ENCODE assay signal across 8 cellular contexts in the genomic region with DNA sequence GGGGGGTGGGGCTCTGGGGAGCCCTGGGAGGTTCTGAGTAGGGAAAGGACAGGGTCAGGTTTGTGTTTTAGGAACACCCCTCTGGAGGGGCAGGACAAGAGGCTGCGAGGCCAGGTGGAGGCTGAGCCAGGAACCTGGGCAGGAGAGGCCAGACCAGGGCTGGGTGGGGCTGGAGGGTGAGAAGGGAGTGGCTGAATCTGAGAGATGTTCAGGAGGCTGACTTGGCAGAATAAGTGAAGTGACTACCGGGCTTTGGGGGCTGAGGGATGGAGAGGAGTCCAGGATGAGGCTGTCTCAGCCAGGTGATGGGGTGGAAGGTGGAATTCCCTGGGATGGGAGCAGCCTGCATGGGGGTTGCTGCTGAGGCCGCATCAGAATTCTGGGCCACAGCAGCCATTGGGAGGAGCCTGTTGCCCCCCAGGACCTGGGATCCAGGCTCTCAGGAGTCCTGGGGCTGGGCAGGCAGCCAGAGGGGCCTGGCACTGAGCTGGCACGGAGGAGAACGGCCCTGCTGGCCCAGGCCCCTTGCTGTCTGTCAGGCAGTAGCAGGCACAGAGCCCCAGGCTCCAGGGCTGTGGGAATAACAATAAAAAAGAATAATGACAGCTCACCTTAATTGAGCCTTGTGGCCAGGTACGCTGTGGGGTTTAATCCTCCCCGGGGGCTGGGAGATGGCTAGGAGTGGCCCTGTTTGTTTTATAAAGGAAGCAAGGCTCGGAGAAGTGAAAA. TPM values are rescaled to one million over a fixed set of nuclear protein-coding genes. Genes with fewer than 3 reads are reported as not detected.
DNase-seq lines count a peak whose midpoint lies in the region; ATAC-seq, FAIRE-seq and TF ChIP-seq lines count a peak whose summit lies in the region.

No MANE protein-coding gene starts in this region.

- H3K4me3 Mint-ChIP-seq in CD8-positive, alpha-beta T cell, result peak overlapping the region; percentile 81
- H3K4me3 Mint-ChIP-seq in natural killer cell, result peak overlapping the region; percentile 76

- peak overlapping the region; percentile 53 for H3K27ac ChIP-seq in CD8-positive, alpha-beta T cell (ENCODE audit: low read depth, low read length)
- peak overlapping the region; percentile 43 for H3K27ac ChIP-seq in Karpas-422 (ENCODE audit: low read length)
- no peak overlapping the region for H3K27ac ChIP-seq in K562 (ENCODE audit: extremely low read depth, low read depth, low read length)

- CTCF ChIA-PET in CD8-positive, alpha-beta T cell (lab: Charles Lee), result no interaction called here
- CTCF ChIA-PET in K562 (lab: Yijun Ruan, JAX; ENCODE audit: low intra/inter-chr PET ratio), result no interaction called here

- H3K9me2 ChIP-seq in Karpas-422 (replicated peaks; ENCODE audit: insufficient read depth, low read length), result no peaks in the 10 kb centered on the region

- TF ChIP-seq RAD21 in K562 (CRISPR knock-in tag; conservative IDR thresholded peaks at IDR 0.05 in 1 of 2, IDR thresholded peaks at IDR 0.05 in 1 of 2), result no peak

- 82% methylated on average over 8 of the region's 8 CpGs for WGBS in K562 (ENCODE audit: insufficient coverage, low coverage, missing lambda C conversion rate)

- H3K79me2 ChIP-seq in Karpas-422 (ENCODE audit: low read length) (peaks cover 75% of the 10 kb centered on the region), K562 (ENCODE audit: control insufficient read depth, insufficient read depth, low read length) (peaks cover 60% of the 10 kb centered on the region)

- TF ChIP-seq POLR2A in K562 (conservative IDR thresholded peaks at IDR 0.05), result no peak

- no peaks in the 10 kb centered on the region for H3K9me3 Mint-ChIP-seq in CD8-positive, alpha-beta T cell
- H3K9me3 Mint-ChIP-seq in natural killer cell, result no peaks in the 10 kb centered on the region

- intact Hi-C loops in CD8-positive, alpha-beta T cell (cut with DNase I, micrococcal nuclease), result no loop called here
- intact Hi-C loops in K562 (cut with micrococcal nuclease), result no loop called here
- intact Hi-C loops in natural killer cell (cut with micrococcal nuclease), result loop anchor here (2.0 kb wide), 1 partner anchor 15 kb away; no protein-coding TSS in a partner anchor

- no peak overlapping the region for H2AFZ ChIP-seq in Karpas-422 (ENCODE audit: low read length)
- H2AFZ ChIP-seq in K562 (ENCODE audit: low read depth, low read length), result no peak overlapping the region

- no peaks in the 10 kb centered on the region for H3K9me3 ChIP-seq in CD8-positive, alpha-beta T cell (ENCODE audit: low read length)
- H3K9me3 ChIP-seq in Karpas-422 (ENCODE audit: low read length), result no peaks in the 10 kb centered on the region
- H3K9me3 ChIP-seq in K562 (replicated peaks; ENCODE audit: control insufficient read depth, insufficient read depth, low read depth, low read length), result no peaks in the 10 kb centered on the region

- peak in 1 of 7 experiments; percentile 55 for DNase-seq in CD8-positive, alpha-beta T cell
- DNase-seq in Karpas-422 (no peak), K562 (ENCODE audit: extremely low read depth in 1 of 4, low spot score in 3 of 4) (peak in 3 of 4 experiments; percentile 23 to 31 (median 28)), natural killer cell (no peak), AG08396 (ENCODE audit: low spot score) (no peak), OCI-M2 (lab: John Stamatoyannopoulos, UW; ENCODE audit: unreplicated experiment) (no peak)

- peaks cover 14% of the 10 kb centered on the region for H3K36me3 ChIP-seq in CD8-positive, alpha-beta T cell (ENCODE audit: insufficient read depth, low read length)
- H3K36me3 ChIP-seq in Karpas-422 (ENCODE audit: insufficient read depth, low read length), result peaks cover 16% of the 10 kb centered on the region
- H3K36me3 ChIP-seq in K562 (ENCODE audit: control insufficient read depth, insufficient read depth, low read length), result peaks cover 60% of the 10 kb centered on the region

- H3K4me3 ChIP-seq in CD8-positive, alpha-beta T cell (ENCODE audit: low read depth, low read length), result peak overlapping the region; percentile 35
- H3K4me3 ChIP-seq in Karpas-422 (ENCODE audit: low read length) (peak overlapping the region; percentile 99), K562 (no peak overlapping the region)

- peaks cover 70% of the 10 kb centered on the region for H3K4me1 Mint-ChIP-seq in CD8-positive, alpha-beta T cell (ENCODE audit: low read depth)
- H3K4me1 Mint-ChIP-seq in natural killer cell, result peaks cover 48 to 77% of the 10 kb centered on the region in 2 donors

- POLR2A ChIA-PET in CD8-positive, alpha-beta T cell (lab: Charles Lee), result no interaction called here
- POLR2A ChIA-PET in K562 (lab: Yijun Ruan, JAX), result no interaction called here

- no peaks in the 10 kb centered on the region for H3K27me3 ChIP-seq in CD8-positive, alpha-beta T cell (ENCODE audit: insufficient read depth, low read length)
- H3K27me3 ChIP-seq in Karpas-422 (ENCODE audit: low read length) (no peaks in the 10 kb centered on the region), K562 (ENCODE audit: control insufficient read depth in 2 of 2, insufficient read depth in 2 of 2, low read length in 2 of 2) (no peaks in the 10 kb centered on the region)

- H3K27me3 Mint-ChIP-seq in CD8-positive, alpha-beta T cell (ENCODE audit: low read depth), result no peaks in the 10 kb centered on the region
- H3K27me3 Mint-ChIP-seq in natural killer cell (ENCODE audit: low read depth in 2 of 2), result no peaks in the 10 kb centered on the region

- TF ChIP-seq EP300 in K562 (IDR thresholded peaks at IDR 0.05; ENCODE audit: low read length), result no peak

- H3K36me3 Mint-ChIP-seq in CD8-positive, alpha-beta T cell, result peaks cover 36% of the 10 kb centered on the region
- no peaks in the 10 kb centered on the region for H3K36me3 Mint-ChIP-seq in natural killer cell

- H4K20me1 ChIP-seq in Karpas-422 (ENCODE audit: insufficient read depth, low read depth, low read length) (peaks cover 22% of the 10 kb centered on the region), K562 (replicated peaks; ENCODE audit: control insufficient read depth, insufficient read depth, low read length) (peaks cover 10% of the 10 kb centered on the region; the same call in 1 of the 2 replicates)

- H3K4me2 ChIP-seq in Karpas-422 (ENCODE audit: low read depth, low read length, poor library complexity, severe bottlenecking) (peak overlapping the region; percentile 79), K562 (ENCODE audit: insufficient read depth, low read length) (no peak overlapping the region)

- TF ChIP-seq CTCF in CD8-positive, alpha-beta T cell (IDR thresholded peaks at IDR 0.05), result no peak
- TF ChIP-seq CTCF in K562 (IDR thresholded peaks at IDR 0.05 in 2 of 3, conservative IDR thresholded peaks at IDR 0.05 in 1 of 3; ENCODE audit: insufficient read depth in 2 of 3, low read depth in 1 of 3, low read length in 3 of 3) (no peak), natural killer cell (IDR thresholded peaks at IDR 0.05) (no peak)

- peak overlapping the region; percentile 90 for H3K27ac Mint-ChIP-seq in CD8-positive, alpha-beta T cell
- peak overlapping the region; percentile 90 to 94 for H3K27ac Mint-ChIP-seq in natural killer cell

- no peak for FAIRE-seq in K562 (lab: Jason Lieb, UNC)

- no peak for ATAC-seq in CD8-positive, alpha-beta T cell
- ATAC-seq in K562 (no peak), natural killer cell (no peak), HG03280 (IDR thresholded peaks at IDR 0.05; ENCODE audit: unreplicated experiment) (no peak), GM18520 (IDR thresholded peaks at IDR 0.05; ENCODE audit: unreplicated experiment) (no peak)

- in situ Hi-C loops in K562 (cut with MboI), result no loop called here

- peak overlapping the region; percentile 61 for H3K9ac ChIP-seq in Karpas-422 (ENCODE audit: low read length)
- peak overlapping the region in 1 of 2 experiments; percentile 66; a peak in 2 of 4 replicates for H3K9ac ChIP-seq in K562 (ENCODE audit: insufficient read depth in 1 of 2, low read depth in 2 of 2, low read length in 2 of 2)

- BruUV-seq in K562 (replicated peaks; lab: Mats Ljungman, UMichigan), result no TSS peak

- H3K9me1 ChIP-seq in K562 (ENCODE audit: control insufficient read depth, insufficient read depth, low read length), result peaks cover 3% of the 10 kb centered on the region

- H3K4me1 ChIP-seq in CD8-positive, alpha-beta T cell (ENCODE audit: insufficient read depth, low read length), result peaks cover 53% of the 10 kb centered on the region
- H3K4me1 ChIP-seq in Karpas-422 (ENCODE audit: low read length) (peaks cover 47% of the 10 kb centered on the region), K562 (replicated peaks in 1 of 2; ENCODE audit: control insufficient read depth in 2 of 2, insufficient read depth in 2 of 2, low read length in 2 of 2) (peaks cover 25 to 46% of the 10 kb centered on the region in 2 experiments)

RNA-seq across cellular contexts. Expression of gene PPP5C, which starts 3.3 kb away (rescaled TPM):
- 10 to 100 TPM; 24.6 to 25.7 TPM for total RNA-seq in CD8-positive, alpha-beta T cell
- 31.1 and 57.5 TPM in 2 replicates for total RNA-seq in Karpas-422 (2014; rRNA removed; shearing (Covaris generic); ENCODE audit: low replicate concordance)
- 203 and 276 TPM in 2 replicates for total RNA-seq in K562 (2011; cell fraction: chromatin; rRNA removed; ENCODE audit: low replicate concordance)
- 178 and 192 TPM in 2 replicates for total RNA-seq in K562 (2011; cell fraction: nucleolus; rRNA removed)
- 188 and 196 TPM in 2 replicates for total RNA-seq in K562 (2011; cell fraction: nucleoplasm; rRNA removed)
- 109 and 143 TPM in 2 replicates for total RNA-seq in K562 (2014; rRNA removed)
- 60.3 and 69.4 TPM in 2 replicates for total RNA-seq in K562 (2014; rRNA removed; fragmentation: Illumina TruSeq; extraction: Trizol)
- total RNA-seq in K562 (2015; rRNA removed; fragmentation: Illumina TruSeq; extraction: Trizol), result 86.3 and 88.6 TPM in 2 replicates
- total RNA-seq in K562 (2021), result 99.9 and 108 TPM in 2 replicates
- 131 and 136 TPM in 2 replicates for polyA plus RNA-seq in K562 (2011; rRNA removed)
- polyA plus RNA-seq in K562 (2011; cell fraction: cytosol; rRNA removed), result 165 and 193 TPM in 2 replicates
- polyA plus RNA-seq in K562 (2011; cell fraction: nucleus; rRNA removed), result 282 and 334 TPM in 2 replicates
- 81.0 and 88.2 TPM in 2 replicates for polyA plus RNA-seq in K562 (2012)
- 163 and 166 TPM in 2 replicates for polyA plus RNA-seq in K562 (2014; fragmentation: Illumina TruSeq; extraction: Trizol)
- 1 to 10 TPM; 1.9 to 4.9 TPM for polyA plus RNA-seq in K562 (2014; fragmentation: Nextera tagmentation; extraction: Ambion mirVana)
- polyA plus RNA-seq in K562 (2014; rRNA removed), result 134 and 145 TPM in 2 replicates
- 119 and 149 TPM in 2 replicates for polyA minus RNA-seq in K562 (2011; rRNA and poly(A)+ RNA removed)
- polyA minus RNA-seq in K562 (2011; cell fraction: cytosol; rRNA and poly(A)+ RNA removed), result 72.9 and 88.8 TPM in 2 replicates
- 84.4 and 101 TPM in 2 replicates for polyA minus RNA-seq in K562 (2011; cell fraction: nucleus; rRNA and poly(A)+ RNA removed)
- total RNA-seq in natural killer cell, result 100 to 1,000 TPM in 1 of 3 donors, 10 to 100 TPM in 2; 95.4 to 106 (median 98.4) TPM

RNA-seq across cellular contexts. Expression of gene HIF3A, which starts 53.4 kb away (rescaled TPM):
- not detected for total RNA-seq in CD8-positive, alpha-beta T cell
- total RNA-seq in Karpas-422 (2014; rRNA removed; shearing (Covaris generic); ENCODE audit: low replicate concordance), result not detected in 2 replicates
- total RNA-seq in K562 (2011; cell fraction: chromatin; rRNA removed; ENCODE audit: low replicate concordance), result not detected in 2 replicates
- total RNA-seq in K562 (2011; cell fraction: nucleolus; rRNA removed), result not detected in 2 replicates
- not detected in 2 replicates for total RNA-seq in K562 (2011; cell fraction: nucleoplasm; rRNA removed)
- total RNA-seq in K562 (2014; rRNA removed) (not detected in 2 replicates), K562 (2014; rRNA removed; fragmentation: Illumina TruSeq; extraction: Trizol) (not detected in 2 replicates), K562 (2015; rRNA removed; fragmentation: Illumina TruSeq; extraction: Trizol) (not detected in 2 replicates), K562 (2021) (0.29 TPM in 1 of 2 replicates, not detected in the other), natural killer cell (not detected)
- polyA plus RNA-seq in K562 (2011; rRNA removed) (not detected in 2 replicates), K562 (2014; fragmentation: Illumina TruSeq; extraction: Trizol) (not detected in 2 replicates), K562 (2014; fragmentation: Nextera tagmentation; extraction: Ambion mirVana) (not detected), K562 (2014; rRNA removed) (not detected in 2 replicates)
- 0.09 TPM in 1 of 2 replicates, not detected in the other for polyA plus RNA-seq in K562 (2011; cell fraction: cytosol; rRNA removed)
- not detected in 2 replicates for polyA plus RNA-seq in K562 (2011; cell fraction: nucleus; rRNA removed)
- 0.04 TPM in 1 of 2 replicates, not detected in the other for polyA plus RNA-seq in K562 (2012)
- not detected in 2 replicates for polyA minus RNA-seq in K562 (2011; rRNA and poly(A)+ RNA removed)
- not detected in 2 replicates for polyA minus RNA-seq in K562 (2011; cell fraction: cytosol; rRNA and poly(A)+ RNA removed)
- not detected in 2 replicates for polyA minus RNA-seq in K562 (2011; cell fraction: nucleus; rRNA and poly(A)+ RNA removed)

Comparison
In these comparisons a context has a peak if more than half of its experiments do, and no peak if none do; other contexts are left out.
1. DNase-seq: peak in K562 (3 of 4); none in Karpas-422 (single experiment), natural killer cell (single experiment), AG08396 (single experiment) and OCI-M2 (single experiment).